ENCODE assay signal across 2 cellular contexts in genomic region chr18:80022613-80023012, GRCh38.
TF ChIP-seq lines count a peak whose summit lies in the region.

No MANE protein-coding gene starts in this region.

TF ChIP-seq in IMR-90, 13 proteins besides CTCF, POLR2A, EP300 and RAD21:
- no peak for TF ChIP-seq RFX5 (IDR thresholded peaks at IDR 0.05; ENCODE audit: low read depth, low read length)
- no peak for TF ChIP-seq MAFK (IDR thresholded peaks at IDR 0.05; ENCODE audit: low read depth, low read length)
- TF ChIP-seq NFE2L2 (IDR thresholded peaks at IDR 0.05; ENCODE audit: low read depth, low read length): no peak
- no peak for TF ChIP-seq MXI1 (IDR thresholded peaks at IDR 0.05; ENCODE audit: borderline replicate concordance, low read depth, low read length)
- no peak for TF ChIP-seq CHD1 (IDR thresholded peaks at IDR 0.05; ENCODE audit: low read depth, low read length)
- TF ChIP-seq RCOR1 (IDR thresholded peaks at IDR 0.05; ENCODE audit: insufficient replicate concordance, low read length): no peak
- TF ChIP-seq SMC3 (IDR thresholded peaks at IDR 0.05; ENCODE audit: low read depth, low read length): no peak
- no peak for TF ChIP-seq USF2 (IDR thresholded peaks at IDR 0.05; ENCODE audit: low read depth, low read length)
- TF ChIP-seq MAZ (IDR thresholded peaks at IDR 0.05; ENCODE audit: borderline replicate concordance, low read depth, low read length): no peak
- TF ChIP-seq, protein P1, sequence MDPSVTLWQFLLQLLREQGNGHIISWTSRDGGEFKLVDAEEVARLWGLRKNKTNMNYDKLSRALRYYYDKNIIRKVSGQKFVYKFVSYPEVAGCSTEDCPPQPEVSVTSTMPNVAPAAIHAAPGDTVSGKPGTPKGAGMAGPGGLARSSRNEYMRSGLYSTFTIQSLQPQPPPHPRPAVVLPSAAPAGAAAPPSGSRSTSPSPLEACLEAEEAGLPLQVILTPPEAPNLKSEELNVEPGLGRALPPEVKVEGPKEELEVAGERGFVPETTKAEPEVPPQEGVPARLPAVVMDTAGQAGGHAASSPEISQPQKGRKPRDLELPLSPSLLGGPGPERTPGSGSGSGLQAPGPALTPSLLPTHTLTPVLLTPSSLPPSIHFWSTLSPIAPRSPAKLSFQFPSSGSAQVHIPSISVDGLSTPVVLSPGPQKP (IDR thresholded peaks at IDR 0.05; ENCODE audit: borderline replicate concordance, low read depth, low read length): no peak
- no peak for TF ChIP-seq CEBPB (IDR thresholded peaks at IDR 0.05; ENCODE audit: low read depth, low read length)
- TF ChIP-seq BHLHE40 (IDR thresholded peaks at IDR 0.05; ENCODE audit: low read depth, low read length): no peak
- no peak for TF ChIP-seq FOS (IDR thresholded peaks at IDR 0.05; ENCODE audit: low read depth, low read length)

TF ChIP-seq in K562, 482 proteins besides CTCF, POLR2A, EP300 and RAD21 (continues in another document):
- TF ChIP-seq ZNF780A (CRISPR knock-in tag; IDR thresholded peaks at IDR 0.05) (no peak), GTF2B (IDR thresholded peaks at IDR 0.05; ENCODE audit: extremely low read depth, insufficient read length) (no peak), SNRNP70 (optimal IDR thresholded peaks at IDR 0.05; ENCODE audit: low read depth, low read length) (no peak), ZBTB1 (CRISPR knock-in tag; IDR thresholded peaks at IDR 0.05; ENCODE audit: borderline replicate concordance, low read depth) (no peak), ZC3H11A (IDR thresholded peaks at IDR 0.05; ENCODE audit: low read depth, low read length) (no peak), XRCC3 (IDR thresholded peaks at IDR 0.05) (peak; percentile 62; the same call in 1 of the 2 replicates), SRSF1 (IDR thresholded peaks at IDR 0.05; ENCODE audit: low read depth, low read length) (no peak), NCOA1 (IDR thresholded peaks at IDR 0.05; ENCODE audit: low read depth) (no peak), MAFK (IDR thresholded peaks at IDR 0.05; ENCODE audit: low read length) (no peak), SIN3A (IDR thresholded peaks at IDR 0.05; ENCODE audit: borderline replicate concordance in 2 of 2, control insufficient read depth in 1 of 2, low read depth in 2 of 2, low read length in 2 of 2) (no peak), USF2 (CRISPR knock-in tag; IDR thresholded peaks at IDR 0.05) (no peak), NFRKB (IDR thresholded peaks at IDR 0.05; ENCODE audit: low read depth) (no peak), ZNF431 (CRISPR knock-in tag; IDR thresholded peaks at IDR 0.05) (no peak), ID3 (CRISPR knock-in tag; IDR thresholded peaks at IDR 0.05) (no peak), ID3 (tag; IDR thresholded peaks at IDR 0.05) (0 out of 2 replicates have a peak, but pooled peaks have one; percentile 29), PHB (CRISPR knock-in tag; IDR thresholded peaks at IDR 0.05) (no peak), JUN (IDR thresholded peaks at IDR 0.05; ENCODE audit: borderline replicate concordance, low read depth, low read length) (peak; percentile 42; the same call in 1 of the 2 replicates), JUN (CRISPR knock-in tag; IDR thresholded peaks at IDR 0.05; ENCODE audit: borderline replicate concordance) (no peak), ZNF134 (CRISPR knock-in tag; conservative IDR thresholded peaks at IDR 0.05) (no peak), THRA (IDR thresholded peaks at IDR 0.05) (no peak), EP400 (IDR thresholded peaks at IDR 0.05) (0 out of 2 replicates have a peak, but pooled peaks have one; percentile 16), CBX3 (IDR thresholded peaks at IDR 0.05; ENCODE audit: borderline replicate concordance in 1 of 2, low read length in 2 of 2) (peak; percentile 96 to 100), TCF7 (IDR thresholded peaks at IDR 0.05; ENCODE audit: borderline replicate concordance) (no peak), ZNF76 (CRISPR knock-in tag; IDR thresholded peaks at IDR 0.05; ENCODE audit: borderline replicate concordance) (no peak), TRIM28 (IDR thresholded peaks at IDR 0.05) (peak; percentile 99), ZBTB5 (IDR thresholded peaks at IDR 0.05) (no peak), CBFA2T3 (IDR thresholded peaks at IDR 0.05) (no peak), PRDM10 (IDR thresholded peaks at IDR 0.05; ENCODE audit: partially characterized antibody) (peak; percentile 19), CBX5 (IDR thresholded peaks at IDR 0.05; ENCODE audit: borderline replicate concordance, low read depth) (peak; percentile 100), ZBED1 (IDR thresholded peaks at IDR 0.05) (no peak), ZNF445 (CRISPR knock-in tag; IDR thresholded peaks at IDR 0.05; ENCODE audit: low read depth) (0 out of 2 replicates have a peak, but pooled peaks have one; percentile 31), TEAD1 (CRISPR knock-in tag; IDR thresholded peaks at IDR 0.05) (no peak), XRCC5 (IDR thresholded peaks at IDR 0.05; ENCODE audit: low read depth, low read length) (0 out of 2 replicates have a peak, but pooled peaks have one; percentile 67), YY1 (IDR thresholded peaks at IDR 0.05; ENCODE audit: borderline replicate concordance in 1 of 3, control insufficient read depth in 1 of 3, extremely low read depth in 1 of 3, insufficient read depth in 3 of 3, insufficient read length in 1 of 3, insufficient replicate concordance in 2 of 3, low read depth in 1 of 3, low read length in 2 of 3) (peak in 1 of 3 experiments; percentile 57), HLTF (IDR thresholded peaks at IDR 0.05) (peak; percentile 98), NUFIP1 (IDR thresholded peaks at IDR 0.05; ENCODE audit: partially characterized antibody) (no peak), GTF2A2 (tag; IDR thresholded peaks at IDR 0.05) (no peak)
- TF ChIP-seq, protein P2, sequence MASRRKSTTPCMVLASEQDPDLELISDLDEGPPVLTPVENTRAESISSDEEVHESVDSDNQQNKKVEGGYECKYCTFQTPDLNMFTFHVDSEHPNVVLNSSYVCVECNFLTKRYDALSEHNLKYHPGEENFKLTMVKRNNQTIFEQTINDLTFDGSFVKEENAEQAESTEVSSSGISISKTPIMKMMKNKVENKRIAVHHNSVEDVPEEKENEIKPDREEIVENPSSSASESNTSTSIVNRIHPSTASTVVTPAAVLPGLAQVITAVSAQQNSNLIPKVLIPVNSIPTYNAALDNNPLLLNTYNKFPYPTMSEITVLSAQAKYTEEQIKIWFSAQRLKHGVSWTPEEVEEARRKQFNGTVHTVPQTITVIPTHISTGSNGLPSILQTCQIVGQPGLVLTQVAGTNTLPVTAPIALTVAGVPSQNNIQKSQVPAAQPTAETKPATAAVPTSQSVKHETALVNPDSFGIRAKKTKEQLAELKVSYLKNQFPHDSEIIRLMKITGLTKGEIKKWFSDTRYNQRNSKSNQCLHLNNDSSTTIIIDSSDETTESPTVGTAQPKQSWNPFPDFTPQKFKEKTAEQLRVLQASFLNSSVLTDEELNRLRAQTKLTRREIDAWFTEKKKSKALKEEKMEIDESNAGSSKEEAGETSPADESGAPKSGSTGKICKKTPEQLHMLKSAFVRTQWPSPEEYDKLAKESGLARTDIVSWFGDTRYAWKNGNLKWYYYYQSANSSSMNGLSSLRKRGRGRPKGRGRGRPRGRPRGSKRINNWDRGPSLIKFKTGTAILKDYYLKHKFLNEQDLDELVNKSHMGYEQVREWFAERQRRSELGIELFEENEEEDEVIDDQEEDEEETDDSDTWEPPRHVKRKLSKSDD (conservative IDR thresholded peaks at IDR 0.05; ENCODE audit: low read length): no peak
- TF ChIP-seq, protein P3, sequence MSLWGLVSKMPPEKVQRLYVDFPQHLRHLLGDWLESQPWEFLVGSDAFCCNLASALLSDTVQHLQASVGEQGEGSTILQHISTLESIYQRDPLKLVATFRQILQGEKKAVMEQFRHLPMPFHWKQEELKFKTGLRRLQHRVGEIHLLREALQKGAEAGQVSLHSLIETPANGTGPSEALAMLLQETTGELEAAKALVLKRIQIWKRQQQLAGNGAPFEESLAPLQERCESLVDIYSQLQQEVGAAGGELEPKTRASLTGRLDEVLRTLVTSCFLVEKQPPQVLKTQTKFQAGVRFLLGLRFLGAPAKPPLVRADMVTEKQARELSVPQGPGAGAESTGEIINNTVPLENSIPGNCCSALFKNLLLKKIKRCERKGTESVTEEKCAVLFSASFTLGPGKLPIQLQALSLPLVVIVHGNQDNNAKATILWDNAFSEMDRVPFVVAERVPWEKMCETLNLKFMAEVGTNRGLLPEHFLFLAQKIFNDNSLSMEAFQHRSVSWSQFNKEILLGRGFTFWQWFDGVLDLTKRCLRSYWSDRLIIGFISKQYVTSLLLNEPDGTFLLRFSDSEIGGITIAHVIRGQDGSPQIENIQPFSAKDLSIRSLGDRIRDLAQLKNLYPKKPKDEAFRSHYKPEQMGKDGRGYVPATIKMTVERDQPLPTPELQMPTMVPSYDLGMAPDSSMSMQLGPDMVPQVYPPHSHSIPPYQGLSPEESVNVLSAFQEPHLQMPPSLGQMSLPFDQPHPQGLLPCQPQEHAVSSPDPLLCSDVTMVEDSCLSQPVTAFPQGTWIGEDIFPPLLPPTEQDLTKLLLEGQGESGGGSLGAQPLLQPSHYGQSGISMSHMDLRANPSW (CRISPR knock-in tag; IDR thresholded peaks at IDR 0.05): no peak
